In the genomic region with DNA sequence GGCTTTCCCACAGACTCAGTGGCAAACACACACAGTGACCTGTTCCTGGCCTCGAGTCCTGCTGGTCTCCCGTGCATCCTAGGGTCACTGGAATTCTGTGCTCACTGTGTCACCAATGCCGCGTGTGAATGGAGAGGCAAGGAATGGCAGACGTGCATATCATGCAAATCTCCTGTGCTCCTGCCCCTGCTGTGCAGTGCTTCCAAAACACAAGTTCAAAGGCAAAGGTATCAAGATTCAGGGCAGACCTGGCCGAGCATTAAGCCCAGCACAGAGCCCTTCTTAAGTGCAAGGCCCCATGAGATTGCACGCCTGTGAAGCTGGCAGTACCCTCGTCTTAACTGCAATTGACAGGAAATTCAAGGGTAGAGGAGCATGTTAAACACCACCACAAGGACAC, we compare ENCODE assay signal across 15 cellular contexts.
DNase-seq lines count a peak whose midpoint lies in the region; ATAC-seq and TF ChIP-seq lines count a peak whose summit lies in the region.
"Had no signal": no experiment of that assay in that cellular context is flagged by ENCODE, and none has a peak within 500 bp of the region (broad histone marks: within the 10 kb centered on the region; RNA-seq: fewer than 3 reads in every experiment).

No MANE protein-coding gene starts in this region.

- CTCF ChIA-PET in WTC11 (lab: Charles Lee): no interaction called here

- ATAC-seq in WTC11: peak; percentile 61
- ATAC-seq: HepG2, Right ventricle myocardium inferior had no signal

- TF ChIP-seq CTCF in WTC11 (IDR thresholded peaks at IDR 0.05) (no peak), type B pancreatic cell (conservative IDR thresholded peaks at IDR 0.05) (no peak)

- DNase-seq in activated CD8-positive, alpha-beta memory T cell treated with anti-CD3 and anti-CD28 coated beads for 24 hours: peak; percentile 26
- no peak for DNase-seq in activated CD8-positive, alpha-beta memory T cell treated with anti-CD3 and anti-CD28 coated beads, Interleukin-2, amount 50 U/mL, for 4 hours
- DNase-seq in WTC11 (ENCODE audit: low spot score) (peak; percentile 33), islet precursor cell (peak; percentile 19), type B pancreatic cell (ENCODE audit: extremely low spot score, unreplicated experiment) (peak; percentile 42), glomerular visceral epithelial cell (ENCODE audit: extremely low spot score) (no peak), SHP77 treated with DMSO at 0.1 percent for 48 hours (lab: John Stamatoyannopoulos, UW) (no peak), DMS53 (lab: John Stamatoyannopoulos, UW) (no peak)
- DNase-seq: C1 segment of cervical spinal cord, Caco-2, NCI-H1092 treated with DMSO at 0.1 percent for 48 hours, NCI-H1694, NCI-H69 had no signal

- H3K27me3 Mint-ChIP-seq in WTC11 (ENCODE audit: low read depth) (peaks cover 8% of the 10 kb centered on the region), type B pancreatic cell (peaks cover 38% of the 10 kb centered on the region)

- H3K4me3 Mint-ChIP-seq in WTC11: no peak overlapping the region
- H3K4me3 Mint-ChIP-seq in type B pancreatic cell: no peak overlapping the region

- POLR2A ChIA-PET in WTC11 (lab: Charles Lee): no interaction called here

- peaks cover 13% of the 10 kb centered on the region for H3K4me1 Mint-ChIP-seq in WTC11
- no peaks in the 10 kb centered on the region for H3K4me1 Mint-ChIP-seq in type B pancreatic cell (ENCODE audit: unreplicated experiment)

- peaks cover 15% of the 10 kb centered on the region for H3K9me3 Mint-ChIP-seq in WTC11
- H3K9me3 Mint-ChIP-seq in type B pancreatic cell: no peaks in the 10 kb centered on the region

- H3K36me3 Mint-ChIP-seq in WTC11: peaks cover 6% of the 10 kb centered on the region
- no peaks in the 10 kb centered on the region for H3K36me3 Mint-ChIP-seq in type B pancreatic cell

- H3K27ac Mint-ChIP-seq in WTC11 (no peak overlapping the region), type B pancreatic cell (no peak overlapping the region)

TF ChIP-seq in WTC11, 78 proteins besides CTCF, POLR2A, EP300 and RAD21:
- TF ChIP-seq NR1H2 (CRISPR knock-in tag; IDR thresholded peaks at IDR 0.05) (no peak), ELF4 (CRISPR knock-in tag; IDR thresholded peaks at IDR 0.05; ENCODE audit: low read depth) (no peak), ZNF416 (CRISPR knock-in tag; IDR thresholded peaks at IDR 0.05) (no peak)

Comparison
In these comparisons a context has a peak if more than half of its experiments do, and no peak if none do; other contexts are left out.
1. DNase-seq: peak in activated CD8-positive, alpha-beta memory T cell treated with anti-CD3 and anti-CD28 coated beads for 24 hours (single experiment), WTC11 (single experiment), islet precursor cell (single experiment) and type B pancreatic cell (single experiment); none in activated CD8-positive, alpha-beta memory T cell treated with anti-CD3 and anti-CD28 coated beads, Interleukin-2, amount 50 U/mL, for 4 hours (single experiment), glomerular visceral epithelial cell (single experiment), SHP77 treated with DMSO at 0.1 percent for 48 hours (single experiment) and DMS53 (single experiment).